In genomic region chrX:139178980-139179379, GRCh38 we compare ENCODE assay signal across 1 cellular context.
TF ChIP-seq lines count a peak whose summit lies in the region.

No MANE protein-coding gene starts in this region.

TF ChIP-seq in HepG2, 621 proteins besides CTCF, POLR2A, EP300 and RAD21 (continued from another document):
- TF ChIP-seq, protein P1, sequence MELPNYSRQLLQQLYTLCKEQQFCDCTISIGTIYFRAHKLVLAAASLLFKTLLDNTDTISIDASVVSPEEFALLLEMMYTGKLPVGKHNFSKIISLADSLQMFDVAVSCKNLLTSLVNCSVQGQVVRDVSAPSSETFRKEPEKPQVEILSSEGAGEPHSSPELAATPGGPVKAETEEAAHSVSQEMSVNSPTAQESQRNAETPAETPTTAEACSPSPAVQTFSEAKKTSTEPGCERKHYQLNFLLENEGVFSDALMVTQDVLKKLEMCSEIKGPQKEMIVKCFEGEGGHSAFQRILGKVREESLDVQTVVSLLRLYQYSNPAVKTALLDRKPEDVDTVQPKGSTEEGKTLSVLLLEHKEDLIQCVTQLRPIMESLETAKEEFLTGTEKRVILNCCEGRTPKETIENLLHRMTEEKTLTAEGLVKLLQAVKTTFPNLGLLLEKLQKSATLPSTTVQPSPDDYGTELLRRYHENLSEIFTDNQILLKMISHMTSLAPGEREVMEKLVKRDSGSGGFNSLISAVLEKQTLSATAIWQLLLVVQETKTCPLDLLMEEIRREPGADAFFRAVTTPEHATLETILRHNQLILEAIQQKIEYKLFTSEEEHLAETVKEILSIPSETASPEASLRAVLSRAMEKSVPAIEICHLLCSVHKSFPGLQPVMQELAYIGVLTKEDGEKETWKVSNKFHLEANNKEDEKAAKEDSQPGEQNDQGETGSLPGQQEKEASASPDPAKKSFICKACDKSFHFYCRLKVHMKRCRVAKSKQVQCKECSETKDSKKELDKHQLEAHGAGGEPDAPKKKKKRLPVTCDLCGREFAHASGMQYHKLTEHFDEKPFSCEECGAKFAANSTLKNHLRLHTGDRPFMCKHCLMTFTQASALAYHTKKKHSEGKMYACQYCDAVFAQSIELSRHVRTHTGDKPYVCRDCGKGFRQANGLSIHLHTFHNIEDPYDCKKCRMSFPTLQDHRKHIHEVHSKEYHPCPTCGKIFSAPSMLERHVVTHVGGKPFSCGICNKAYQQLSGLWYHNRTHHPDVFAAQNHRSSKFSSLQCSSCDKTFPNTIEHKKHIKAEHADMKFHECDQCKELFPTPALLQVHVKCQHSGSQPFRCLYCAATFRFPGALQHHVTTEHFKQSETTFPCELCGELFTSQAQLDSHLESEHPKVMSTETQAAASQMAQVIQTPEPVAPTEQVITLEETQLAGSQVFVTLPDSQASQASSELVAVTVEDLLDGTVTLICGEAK (IDR thresholded peaks at IDR 0.05), result peak; percentile 52
- TF ChIP-seq, protein P1 (CRISPR knock-in tag; IDR thresholded peaks at IDR 0.05), result no peak
